In genomic region chr6:37049990-37050853, GRCh38 we compare ENCODE assay signal across 8 cellular contexts. TPM values are rescaled to one million over a fixed set of nuclear protein-coding genes. Genes with fewer than 3 reads are reported as not detected.
DNase-seq lines count a peak whose midpoint lies in the region; ATAC-seq and TF ChIP-seq lines count a peak whose summit lies in the region.

No MANE protein-coding gene starts in this region.

- H3K36me3 ChIP-seq in neuronal stem cell (replicated peaks in 1 of 2; ENCODE audit: control insufficient read depth in 2 of 2, insufficient read depth in 2 of 2, low read length in 2 of 2) = no peaks in the 10 kb centered on the region
- no peaks in the 10 kb centered on the region for H3K36me3 ChIP-seq in uterus

- no peak overlapping the region for H2BK5ac ChIP-seq in neuronal stem cell (ENCODE audit: low read length)

- peaks cover 10 to 14% of the 10 kb centered on the region in 2 donors for H3K4me1 ChIP-seq in neuronal stem cell (ENCODE audit: control insufficient read depth in 2 of 2, insufficient read depth in 1 of 2, low read depth in 1 of 2, low read length in 2 of 2)
- H3K4me1 ChIP-seq in uterus = no peaks in the 10 kb centered on the region

- H4K91ac ChIP-seq in neuronal stem cell (ENCODE audit: low read depth, low read length, poor library complexity) = no peak overlapping the region

- ATAC-seq in HG02610 (IDR thresholded peaks at IDR 0.05; ENCODE audit: unreplicated experiment) = peak; percentile 36
- ATAC-seq in HG03196 (IDR thresholded peaks at IDR 0.05; ENCODE audit: unreplicated experiment) = no peak
- ATAC-seq in GM19328 (IDR thresholded peaks at IDR 0.05; ENCODE audit: unreplicated experiment) = no peak

- no peak overlapping the region for H3K23ac ChIP-seq in neuronal stem cell (ENCODE audit: low read depth, low read length, poor library complexity)

- H3K4ac ChIP-seq in neuronal stem cell (ENCODE audit: low read length) = no peak overlapping the region

- peak; percentile 29 for DNase-seq in T-helper 22 cell (ENCODE audit: low read depth)
- peak in 36 of 58 donors; percentile 6 to 70 (median 22) for DNase-seq in anterior cingulate cortex (lab: John Stamatoyannopoulos, UW)
- no peak for DNase-seq in neuronal stem cell (ENCODE audit: low spot score)
- DNase-seq in uterus = peak in 1 of 2 donors; percentile 42
- DNase-seq in dermis blood vessel endothelial cell = no peak

- H4K8ac ChIP-seq in neuronal stem cell (ENCODE audit: low read depth, low read length) = no peak overlapping the region

- intact Hi-C loops in uterus (cut with DNase I; ENCODE audit: low total_unique reads) = no loop called here

- H3K79me1 ChIP-seq in neuronal stem cell (ENCODE audit: low read depth, low read length) = no peaks in the 10 kb centered on the region

- H2AK5ac ChIP-seq in neuronal stem cell (ENCODE audit: low read depth, low read length) = no peak overlapping the region

- H3K27ac ChIP-seq in neuronal stem cell (replicated peaks; ENCODE audit: low read length) (no peak overlapping the region), uterus (peak overlapping the region; percentile 6 to 35)

- H2AFZ ChIP-seq in neuronal stem cell (ENCODE audit: low read length) = peak overlapping the region; percentile 24

- no peak for TF ChIP-seq POLR2A in uterus (IDR thresholded peaks at IDR 0.05)

- H3K9me3 ChIP-seq in neuronal stem cell (replicated peaks in 1 of 2; ENCODE audit: control insufficient read depth in 2 of 2, insufficient read depth in 1 of 2, low read depth in 1 of 2, low read length in 2 of 2) = no peaks in the 10 kb centered on the region
- H3K9me3 ChIP-seq in uterus = no peaks in the 10 kb centered on the region

- H2BK12ac ChIP-seq in neuronal stem cell (ENCODE audit: low read length) = no peak overlapping the region

- no peak for TF ChIP-seq CTCF in uterus (IDR thresholded peaks at IDR 0.05)

- no peak overlapping the region for H3K4me2 ChIP-seq in neuronal stem cell (ENCODE audit: insufficient read depth, low read length, poor library complexity, severe bottlenecking)

- no peak overlapping the region for H3K4me3 ChIP-seq in neuronal stem cell (ENCODE audit: low read length in 2 of 2)
- no peak overlapping the region for H3K4me3 ChIP-seq in uterus

- no peak overlapping the region for H3K14ac ChIP-seq in neuronal stem cell (ENCODE audit: low read length)

- H3K27me3 ChIP-seq in neuronal stem cell (ENCODE audit: control insufficient read depth in 3 of 3, insufficient read depth in 3 of 3, low read depth in 1 of 3, low read length in 3 of 3) (no peaks in the 10 kb centered on the region), uterus (no peaks in the 10 kb centered on the region)

- peak overlapping the region; percentile 25 for H3K9ac ChIP-seq in neuronal stem cell (ENCODE audit: low read depth, low read length, poor library complexity)

- WGBS in neuronal stem cell (ENCODE audit: extremely low coverage in 2 of 2, insufficient read length in 2 of 2, insufficient replicate concordance in 1 of 2), 2 donors = no CpG with 5 or more reads among the region's 24 CpGs

- no peak overlapping the region for H3K18ac ChIP-seq in neuronal stem cell (ENCODE audit: low read length)

- peak overlapping the region; percentile 16 for H2BK15ac ChIP-seq in neuronal stem cell (ENCODE audit: low read length)

- H2BK120ac ChIP-seq in neuronal stem cell (ENCODE audit: low read depth, low read length) = no peak overlapping the region

RNA-seq across cellular contexts. Expression of gene FGD2, which starts 44.8 kb away (rescaled TPM):
- polyA plus RNA-seq in neuronal stem cell (2013, experiment 1 of 2) = 0.04 TPM
- 0.03 TPM for polyA plus RNA-seq in neuronal stem cell (2013, experiment 2 of 2)
- total RNA-seq in uterus (10 to 100 TPM in 3 of 4 donors, under 1 TPM in 1; 0.51 to 27.6 (median 11.5) TPM), dermis blood vessel endothelial cell (not detected in 2 replicates)

Comparison
In these comparisons a context has a peak if more than half of its experiments do, and no peak if none do; other contexts are left out.
1. DNase-seq: peak in T-helper 22 cell (single experiment) and anterior cingulate cortex (36 of 58); none in neuronal stem cell (single experiment) and dermis blood vessel endothelial cell (single experiment).